ENCODE assay signal across 25 cellular contexts in genomic region chr6:160331753-160332152, GRCh38. TPM values are rescaled to one million over a fixed set of nuclear protein-coding genes. Genes with fewer than 3 reads are reported as not detected.
"Had no signal": no experiment of that assay in that cellular context is flagged by ENCODE, and none has a peak within 500 bp of the region (broad histone marks: within the 10 kb centered on the region; RNA-seq: fewer than 3 reads in every experiment).

No MANE protein-coding gene starts in this region.

- H3K27ac ChIP-seq: colonic mucosa, dorsolateral prefrontal cortex, esophagus squamous epithelium, heart left ventricle, hepatocyte, left lung, lower lobe of right lung had no signal

- H3K27me3 ChIP-seq: colonic mucosa, esophagus squamous epithelium, gastrocnemius medialis, hepatocyte, left lung had no signal

- H3K4me1 ChIP-seq: colonic mucosa, esophagus squamous epithelium, heart left ventricle, left lung, lower lobe of right lung had no signal

- H2AFZ ChIP-seq: hepatocyte had no signal

- H3K4me3 ChIP-seq: colonic mucosa, dorsolateral prefrontal cortex, esophagus squamous epithelium, gastrocnemius medialis, heart left ventricle, hepatocyte, left lung, lower lobe of right lung, mucosa of descending colon had no signal

- H3K4me2 ChIP-seq: hepatocyte had no signal

- H3K9me3 ChIP-seq: colonic mucosa, esophagus squamous epithelium, gastrocnemius medialis, heart left ventricle, left lung, lower lobe of right lung, mucosa of descending colon had no signal

- ATAC-seq: heart left ventricle, left cardiac atrium, left lung, left ventricle myocardium superior, lower lobe of right lung, mucosa of descending colon had no signal

- FAIRE-seq: endothelial cell of umbilical vein, keratinocyte had no signal

- H3K79me2 ChIP-seq: hepatocyte had no signal

- DNase-seq: colonic mucosa; cortex of kidney; dermis blood vessel endothelial cell; dorsolateral prefrontal cortex; effector CD4-positive, alpha-beta T cell; effector memory CD4-positive, alpha-beta T cell; esophagus squamous epithelium; foreskin fibroblast; foreskin melanocyte; hypothalamus; immature natural killer cell; left cardiac atrium; left lung; left ventricle myocardium superior; lower lobe of right lung; mesenchymal stem cell; mucosa of descending colon; naive B cell had no signal

- H3K36me3 ChIP-seq: colonic mucosa, esophagus squamous epithelium, gastrocnemius medialis, heart left ventricle, left lung, lower lobe of right lung had no signal

RNA-seq across cellular contexts. Expression of gene SLC22A3, which starts 16.4 kb away (rescaled TPM):
- total RNA-seq: endothelial cell of umbilical vein, lung microvascular endothelial cell, myocyte had no signal
- polyA plus RNA-seq: endothelial cell of umbilical vein had no signal
